In genomic region chr11:121656333-121657090, GRCh38 we compare ENCODE assay signal across 1 cellular context.
TF ChIP-seq lines count a peak whose summit lies in the region.

No MANE protein-coding gene starts in this region.

TF ChIP-seq in HCT116, 20 proteins besides CTCF, POLR2A, EP300 and RAD21 (continued from another document):
- TF ChIP-seq ZBTB33 (IDR thresholded peaks at IDR 0.05; ENCODE audit: extremely low read depth, insufficient replicate concordance, low read length) (no peak), SIN3A (IDR thresholded peaks at IDR 0.05; ENCODE audit: low read depth) (no peak), EGR1 (IDR thresholded peaks at IDR 0.05; ENCODE audit: low read depth) (no peak), SRF (IDR thresholded peaks at IDR 0.05; ENCODE audit: low read depth) (no peak), ELF1 (IDR thresholded peaks at IDR 0.05; ENCODE audit: borderline replicate concordance, low read depth) (no peak), POLR2AphosphoS5 (IDR thresholded peaks at IDR 0.05; ENCODE audit: low read depth, low read length) (no peak), JUND (IDR thresholded peaks at IDR 0.05) (no peak), ATF3 (IDR thresholded peaks at IDR 0.05) (no peak), SP1 (IDR thresholded peaks at IDR 0.05; ENCODE audit: low read depth) (no peak)
